ENCODE assay signal across 8 cellular contexts in the genomic region with DNA sequence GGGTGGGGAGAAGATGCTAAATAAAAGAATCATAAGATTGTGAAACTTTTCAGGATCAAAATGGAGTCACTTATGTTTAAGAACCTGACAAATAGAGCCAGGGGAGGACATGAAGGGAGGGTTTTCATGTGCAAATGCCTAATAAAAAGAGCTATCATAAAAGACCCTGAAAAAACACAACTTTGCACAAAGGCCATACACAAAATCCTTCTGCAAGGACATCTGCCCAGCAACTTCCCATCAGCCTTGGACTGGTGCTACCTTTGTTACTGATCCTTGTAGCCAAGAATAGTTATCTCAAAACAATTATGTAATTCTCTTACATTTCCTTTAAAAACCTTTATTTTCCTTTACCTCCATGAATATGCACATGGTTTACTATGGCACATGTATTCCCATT.
"Had no signal": no experiment of that assay in that cellular context is flagged by ENCODE, and none has a peak within 500 bp of the region (broad histone marks: within the 10 kb centered on the region; RNA-seq: fewer than 3 reads in every experiment).

No MANE protein-coding gene starts in this region.

- H3K27ac ChIP-seq: GM23248 had no signal

- ATAC-seq: GM23338, HCT116 had no signal

- H3K4me3 ChIP-seq: GM23248, GM23338 had no signal

- DNase-seq: GOT3, H7, H9, HCEC 1CT, HFFc6 had no signal

- H3K9ac ChIP-seq: GM23248 had no signal

- H3K4me2 ChIP-seq: GM23338 had no signal

- H2AFZ ChIP-seq: GM23248, GM23338 had no signal
